Comparison of ENCODE assay signal across 16 cellular contexts in genomic region chr4:107885865-107886264, GRCh38. TPM values are rescaled to one million over a fixed set of nuclear protein-coding genes. Genes with fewer than 3 reads are reported as not detected.
A peak's percentile ranks its signal among the peaks of the same experiment; 100 is the strongest.
DNase-seq lines count a peak whose midpoint lies in the region; ATAC-seq and TF ChIP-seq lines count a peak whose summit lies in the region.
"Had no signal": no experiment of that assay in that cellular context is flagged by ENCODE, and none has a peak within 500 bp of the region (broad histone marks: within the 10 kb centered on the region; RNA-seq: fewer than 3 reads in every experiment).

No MANE protein-coding gene starts in this region.

- peaks cover 6% of the 10 kb centered on the region for H3K79me2 ChIP-seq in mammary epithelial cell (ENCODE audit: insufficient read depth, low read length)

- H3K27ac Mint-ChIP-seq in MCF 10A (ENCODE audit: low read depth, unreplicated experiment), result no peak overlapping the region
- H3K27ac Mint-ChIP-seq: CD14-positive monocyte; CD4-positive, alpha-beta memory T cell; H9 had no signal

- TF ChIP-seq POLR2A in ovary (IDR thresholded peaks at IDR 0.05), result no peak

- in situ Hi-C loops in mammary epithelial cell (cut with MboI; ENCODE audit: low sequenced_read_pairs in 2 of 2), result no loop called here

- H3K4me3 ChIP-seq in mammary epithelial cell (replicated peaks in 1 of 3; ENCODE audit: insufficient read depth in 1 of 3, low read depth in 2 of 3, low read length in 3 of 3), result no peak overlapping the region
- H3K4me3 ChIP-seq in ovary, result no peak overlapping the region
- no peak overlapping the region for H3K4me3 ChIP-seq in upper lobe of right lung
- H3K4me3 ChIP-seq: A549, BLaER1 had no signal

- dilution Hi-C loops in mammary epithelial cell (cut with HindIII; ENCODE audit: low sequenced_read_pairs), result no loop called here

- H3K4me3 Mint-ChIP-seq in MCF 10A (ENCODE audit: unreplicated experiment), result no peak overlapping the region
- H3K4me3 Mint-ChIP-seq: CD14-positive monocyte; CD4-positive, alpha-beta memory T cell; H9 had no signal

- H3K36me3 ChIP-seq in mammary epithelial cell (ENCODE audit: insufficient read depth, low read length) (no peaks in the 10 kb centered on the region), ovary (no peaks in the 10 kb centered on the region), upper lobe of right lung (no peaks in the 10 kb centered on the region)
- H3K36me3 ChIP-seq: BLaER1 had no signal

- intact Hi-C loops in mammary epithelial cell (cut with micrococcal nuclease) (no loop called here), MCF 10A (cut with micrococcal nuclease) (no loop called here), ovary (cut with DNase I) (no loop called here), upper lobe of right lung (cut with DNase I) (no loop called here)

- ATAC-seq in esophagus mucosa (peak; percentile 43), upper lobe of right lung (no peak), HG03354 (IDR thresholded peaks at IDR 0.05; ENCODE audit: poor library complexity, severe bottlenecking, unreplicated experiment) (no peak)
- ATAC-seq: A549 had no signal

- peaks cover 15% of the 10 kb centered on the region for H3K36me3 Mint-ChIP-seq in MCF 10A (ENCODE audit: insufficient read depth, unreplicated experiment)
- H3K36me3 Mint-ChIP-seq: CD4-positive, alpha-beta memory T cell had no signal

- CTCF ChIA-PET in mammary epithelial cell (lab: Charles Lee; ENCODE audit: low non-redundant PET) (no interaction called here), MCF 10A (lab: Yijun Ruan, JAX) (interaction anchor here (0.7 kb wide), 1 partner anchor 23 kb away, joined by 3 read pairs; no protein-coding TSS in a partner anchor)

- H2AFZ ChIP-seq in mammary epithelial cell (ENCODE audit: low read depth, low read length), result no peak overlapping the region

- POLR2A ChIA-PET in MCF 10A (lab: Yijun Ruan, JAX), result interaction anchor here (1.8 kb wide), 1 partner anchor 9 kb away, joined by 7 read pairs; no protein-coding TSS in a partner anchor

- BruUV-seq in mammary epithelial cell (replicated peaks; lab: Mats Ljungman, UMichigan), result no TSS peak
- BruUV-seq in MCF 10A (replicated peaks; lab: Mats Ljungman, UMichigan), result no TSS peak

- DNase-seq in mammary epithelial cell, result no peak
- DNase-seq in MCF 10A (ENCODE audit: unreplicated experiment), result no peak
- DNase-seq in dermis blood vessel endothelial cell, result peak; percentile 15
- DNase-seq in ovary, result no peak
- DNase-seq in upper lobe of right lung, result no peak
- DNase-seq: CD4-positive, alpha-beta memory T cell; DMS153; DMS79; GF-D8; H9 had no signal

- peaks cover 12% of the 10 kb centered on the region for H3K9me3 ChIP-seq in mammary epithelial cell (replicated peaks; ENCODE audit: insufficient read depth, low read length)
- H3K9me3 ChIP-seq in ovary, result no peaks in the 10 kb centered on the region
- H3K9me3 ChIP-seq in upper lobe of right lung, result no peaks in the 10 kb centered on the region

- H4K20me1 ChIP-seq in mammary epithelial cell (ENCODE audit: insufficient read depth, low read length), result no peaks in the 10 kb centered on the region
- H4K20me1 ChIP-seq: BLaER1 had no signal

- no peak for TF ChIP-seq EP300 in ovary (IDR thresholded peaks at IDR 0.05)

- H3K27me3 ChIP-seq in mammary epithelial cell (ENCODE audit: insufficient read depth, low read length) (no peaks in the 10 kb centered on the region), ovary (no peaks in the 10 kb centered on the region), upper lobe of right lung (no peaks in the 10 kb centered on the region)
- H3K27me3 ChIP-seq: BLaER1 had no signal

- no peaks in the 10 kb centered on the region for H3K4me1 ChIP-seq in mammary epithelial cell (ENCODE audit: insufficient read depth, low read length)
- H3K4me1 ChIP-seq in ovary (ENCODE audit: insufficient read depth), result no peaks in the 10 kb centered on the region
- no peaks in the 10 kb centered on the region for H3K4me1 ChIP-seq in upper lobe of right lung
- H3K4me1 ChIP-seq: A549, BLaER1 had no signal

- peaks cover 4% of the 10 kb centered on the region for H3K4me1 Mint-ChIP-seq in MCF 10A (ENCODE audit: insufficient read depth, unreplicated experiment)
- H3K4me1 Mint-ChIP-seq: CD4-positive, alpha-beta memory T cell had no signal

- no peak overlapping the region for H3K4me2 ChIP-seq in mammary epithelial cell (ENCODE audit: insufficient read depth, low read depth, low read length)
- H3K4me2 ChIP-seq: A549, BLaER1 had no signal

- no peak overlapping the region for H3K9ac ChIP-seq in mammary epithelial cell (ENCODE audit: insufficient read depth, low read length)
- H3K9ac ChIP-seq: BLaER1 had no signal

- TF ChIP-seq CTCF in mammary epithelial cell (conservative IDR thresholded peaks at IDR 0.05 in 1 of 2, IDR thresholded peaks at IDR 0.05 in 1 of 2; ENCODE audit: extremely low read depth in 1 of 2, insufficient read depth in 1 of 2, low read depth in 1 of 2, low read length in 2 of 2) (no peak), MCF 10A (IDR thresholded peaks at IDR 0.05; ENCODE audit: unreplicated experiment) (no peak), ovary (IDR thresholded peaks at IDR 0.05) (no peak), upper lobe of right lung (IDR thresholded peaks at IDR 0.05) (no peak)

- H3K27me3 Mint-ChIP-seq in MCF 10A (ENCODE audit: insufficient read depth, unreplicated experiment), result no peaks in the 10 kb centered on the region

- peak overlapping the region; percentile 15 for H3K27ac ChIP-seq in mammary epithelial cell (ENCODE audit: insufficient read depth, low read depth, low read length)
- no peak overlapping the region for H3K27ac ChIP-seq in ovary
- H3K27ac ChIP-seq in upper lobe of right lung, result no peak overlapping the region
- H3K27ac ChIP-seq: 22Rv1, A549, BLaER1 had no signal

- H3K9me3 Mint-ChIP-seq in MCF 10A (ENCODE audit: unreplicated experiment), result no peaks in the 10 kb centered on the region

RNA-seq across cellular contexts. Expression of gene CYP2U1, which starts 45.5 kb away (rescaled TPM):
- total RNA-seq in mammary epithelial cell (10 to 100 TPM in 1 of 2 donors, 1 to 10 TPM in 1; 7.5 to 30.7 TPM), MCF 10A (2022) (2.5 and 2.8 TPM in 2 replicates), dermis blood vessel endothelial cell (7.4 and 7.7 TPM in 2 replicates), esophagus mucosa (0.92 TPM), ovary (10 to 100 TPM in 6 of 7 donors, 1 to 10 TPM in 1; 7.2 to 15.6 (median 11.9) TPM), upper lobe of right lung (9.0 TPM)
- polyA plus RNA-seq in mammary epithelial cell (2.8 TPM), ovary (10 to 100 TPM in 1 of 2 donors, 1 to 10 TPM in 1; 7.3 to 19.7 TPM)
- 1.4 TPM for polyA minus RNA-seq in mammary epithelial cell
